ENCODE assay signal across 8 cellular contexts in genomic region chr9:124776613-124776951, GRCh38. TPM values are rescaled to one million over a fixed set of nuclear protein-coding genes. Genes with fewer than 3 reads are reported as not detected.
A peak's percentile ranks its signal among the peaks of the same experiment; 100 is the strongest.
DNase-seq lines count a peak whose midpoint lies in the region; ATAC-seq, FAIRE-seq and TF ChIP-seq lines count a peak whose summit lies in the region.

No MANE protein-coding gene starts in this region.

- H3K18ac ChIP-seq in H1 (ENCODE audit: extremely low read depth, low read length), result peak overlapping the region; percentile 97

- H4K5ac ChIP-seq in H1 (ENCODE audit: insufficient read length, low read depth, low read length), result no peak overlapping the region

- no peak overlapping the region for H3K14ac ChIP-seq in H1 (ENCODE audit: insufficient read length)

- TF ChIP-seq CTCF in BJ (IDR thresholded peaks at IDR 0.05; ENCODE audit: insufficient read depth, low read depth, low read length), result no peak
- no peak for TF ChIP-seq CTCF in MM.1S (IDR thresholded peaks at IDR 0.05; ENCODE audit: low read length)
- no peak for TF ChIP-seq CTCF in H1 (IDR thresholded peaks at IDR 0.05; ENCODE audit: control extremely low read depth in 1 of 3, insufficient read depth in 1 of 3, low read depth in 1 of 3, low read length in 3 of 3)
- TF ChIP-seq CTCF in neural cell (IDR thresholded peaks at IDR 0.05; ENCODE audit: poor library complexity, severe bottlenecking), result no peak

- no peaks in the 10 kb centered on the region for H3K27me3 ChIP-seq in BJ (ENCODE audit: control insufficient read depth, insufficient read depth, low read length)
- H3K27me3 ChIP-seq in MM.1S (replicated peaks; ENCODE audit: insufficient read depth, low read length), result peaks cover 15% of the 10 kb centered on the region
- H3K27me3 ChIP-seq in H1 (replicated peaks in 1 of 4; ENCODE audit: control insufficient read depth in 3 of 4, extremely low read depth in 1 of 4, insufficient read depth in 3 of 4, low read length in 3 of 4), result peaks cover 0 to 10% (median 6%) of the 10 kb centered on the region in 4 experiments; a peak in 6 of 7 replicates
- peaks cover 22% of the 10 kb centered on the region for H3K27me3 ChIP-seq in neural cell (ENCODE audit: insufficient read depth, low read depth, low read length)

- H3K23ac ChIP-seq in H1 (ENCODE audit: insufficient read length), result no peak overlapping the region

- H3K9me3 ChIP-seq in MM.1S (replicated peaks; ENCODE audit: insufficient read depth, low read length), result no peaks in the 10 kb centered on the region
- H3K9me3 ChIP-seq in H1 (ENCODE audit: insufficient read depth in 2 of 2, low read depth in 1 of 2, low read length in 1 of 2), result no peaks in the 10 kb centered on the region
- H3K9me3 ChIP-seq in neural cell (ENCODE audit: low read length), result no peaks in the 10 kb centered on the region

- H2BK15ac ChIP-seq in H1 (ENCODE audit: low read length), result peak overlapping the region; percentile 24; the same call in 1 of the 2 replicates

- H3K27ac ChIP-seq in MM.1S (ENCODE audit: low read length), result no peak overlapping the region
- H3K27ac ChIP-seq in H1 (ENCODE audit: low read depth, low read length), result no peak overlapping the region
- no peak overlapping the region for H3K27ac ChIP-seq in neural cell (ENCODE audit: low read length)

- H4K91ac ChIP-seq in H1 (replicated peaks; ENCODE audit: insufficient read length, low read length), result no peak overlapping the region

- no peak for TF ChIP-seq RAD21 in H1 (IDR thresholded peaks at IDR 0.05 in 1 of 2, conservative IDR thresholded peaks at IDR 0.05 in 1 of 2; ENCODE audit: low read depth in 2 of 2, low read length in 2 of 2)
- no peak for TF ChIP-seq RAD21 in neural cell (conservative IDR thresholded peaks at IDR 0.05)

- H3K36me3 ChIP-seq in BJ (ENCODE audit: control insufficient read depth, insufficient read depth, low read length), result no peaks in the 10 kb centered on the region
- no peaks in the 10 kb centered on the region for H3K36me3 ChIP-seq in MM.1S (replicated peaks; ENCODE audit: insufficient read depth, low read length)
- no peaks in the 10 kb centered on the region for H3K36me3 ChIP-seq in H1 (ENCODE audit: control insufficient read depth in 2 of 4, insufficient read depth in 4 of 4, low read length in 3 of 4)
- H3K36me3 ChIP-seq in neural cell (ENCODE audit: insufficient read depth, low read length), result no peaks in the 10 kb centered on the region

- H2BK120ac ChIP-seq in H1 (replicated peaks; ENCODE audit: low read depth, low read length), result no peak overlapping the region

- peak overlapping the region; percentile 67; the same call in 1 of the 2 replicates for H2BK20ac ChIP-seq in H1 (ENCODE audit: low read length)

- H2AFZ ChIP-seq in MM.1S (ENCODE audit: low read length) (no peak overlapping the region), H1 (ENCODE audit: low read length) (peak overlapping the region; percentile 94; the same call in 1 of the 2 replicates), neural cell (ENCODE audit: low read depth, low read length) (no peak overlapping the region)

- 33% methylated on average over 11 of the region's 12 CpGs; no CpG with 5 or more reads in 1 of the 2 experiments for WGBS in H1 (ENCODE audit: extremely low coverage in 1 of 2, insufficient coverage in 1 of 2, insufficient read length in 1 of 2, insufficient replicate concordance in 2 of 2, low coverage in 1 of 2, low lambda C conversion rate in 2 of 2, missing lambda C conversion rate in 1 of 2), 2 experiments

- peak overlapping the region; percentile 80; the same call in 1 of the 2 replicates for H2BK12ac ChIP-seq in H1 (ENCODE audit: low read depth, low read length)

- peaks cover 8% of the 10 kb centered on the region; the same call in 1 of the 2 replicates for H3K4me1 ChIP-seq in MM.1S (ENCODE audit: low read length)
- H3K4me1 ChIP-seq in H1 (replicated peaks in 1 of 4; ENCODE audit: control insufficient read depth in 3 of 4, insufficient read depth in 4 of 4, low read length in 3 of 4), result peaks cover 12 to 22% (median 17%) of the 10 kb centered on the region in 4 experiments

- no peaks in the 10 kb centered on the region for H3K79me2 ChIP-seq in MM.1S (ENCODE audit: low read length)
- no peaks in the 10 kb centered on the region for H3K79me2 ChIP-seq in H1 (ENCODE audit: control insufficient read depth in 1 of 2, insufficient read depth in 2 of 2, low read length in 2 of 2)
- no peaks in the 10 kb centered on the region for H3K79me2 ChIP-seq in neural cell (replicated peaks; ENCODE audit: insufficient read depth, low read length)

- FAIRE-seq in H1 (lab: Jason Lieb, UNC), result no peak

- no peaks in the 10 kb centered on the region for H3K9me2 ChIP-seq in MM.1S (replicated peaks; ENCODE audit: insufficient read depth, low read length)
- H3K9me2 ChIP-seq in neural cell (ENCODE audit: insufficient read depth, low read length), result no peaks in the 10 kb centered on the region

- no peak for ATAC-seq in GM19035 (IDR thresholded peaks at IDR 0.05; ENCODE audit: unreplicated experiment)

- H2AK5ac ChIP-seq in H1 (ENCODE audit: low read depth, low read length), result no peak overlapping the region

- H3K23me2 ChIP-seq in H1 (ENCODE audit: low read depth, low read length), result peaks cover 6% of the 10 kb centered on the region; the same call in 1 of the 2 replicates

- no peaks in the 10 kb centered on the region for H3K79me1 ChIP-seq in H1 (ENCODE audit: low read depth, low read length)

- H3F3A ChIP-seq in MM.1S (ENCODE audit: insufficient read depth, low read length) (no peaks in the 10 kb centered on the region), neural cell (ENCODE audit: insufficient read depth, low read length, poor library complexity, severe bottlenecking) (no peaks in the 10 kb centered on the region)

- H3K4me3 ChIP-seq in BJ (ENCODE audit: low read depth, low read length) (peak overlapping the region; percentile 44), MM.1S (ENCODE audit: low read length) (peak overlapping the region; percentile 43; the same call in 1 of the 2 replicates), H1 (ENCODE audit: extremely low read depth in 1 of 4, insufficient read depth in 2 of 4, low read depth in 3 of 4, low read length in 4 of 4) (peak overlapping the region; percentile 29 to 73 (median 52)), neural cell (ENCODE audit: low read length) (peak overlapping the region; percentile 56)

- CTCF ChIA-PET in BJ (lab: Yijun Ruan, JAX), result interaction anchor here (0.5 to 16.5 kb wide), 11 partner anchors 11 to 381 kb away, joined by 3 to 1161 read pairs (median 6); partner anchors contain the start of genes ARPC5L, RPL35 and WDR38
- CTCF ChIA-PET in H1 (lab: Charles Lee; ENCODE audit: partially characterized antibody), result interaction anchor here (0.6 to 17.6 kb wide), 13 partner anchors 11 to 221 kb away, joined by 3 to 1300 read pairs (median 5); partner anchors contain the start of genes ARPC5L, RPL35 and WDR38

- H4K8ac ChIP-seq in H1 (ENCODE audit: extremely low read depth, insufficient read depth, low read length), result no peak overlapping the region; the same call in 1 of the 2 replicates

- H3K56ac ChIP-seq in H1 (replicated peaks; ENCODE audit: insufficient read length, low read depth, low read length), result no peak overlapping the region

- peak overlapping the region; percentile 55; the same call in 1 of the 2 replicates for H3K4me2 ChIP-seq in MM.1S (ENCODE audit: low read depth, low read length)
- H3K4me2 ChIP-seq in H1 (ENCODE audit: insufficient read depth in 1 of 2, low read depth in 2 of 2, low read length in 2 of 2), result peak overlapping the region; percentile 65 to 76
- H3K4me2 ChIP-seq in neural cell (ENCODE audit: low read length), result no peak overlapping the region

- H4K20me1 ChIP-seq in MM.1S (ENCODE audit: insufficient read depth, low read length) (no peaks in the 10 kb centered on the region), H1 (replicated peaks in 1 of 2; ENCODE audit: control insufficient read depth in 1 of 2, insufficient read depth in 2 of 2, low read length in 2 of 2) (no peaks in the 10 kb centered on the region), neural cell (ENCODE audit: insufficient read depth) (no peaks in the 10 kb centered on the region)

- TF ChIP-seq EP300 in H1 (IDR thresholded peaks at IDR 0.05; ENCODE audit: borderline replicate concordance in 1 of 2, low read depth in 2 of 2, low read length in 2 of 2) (no peak), neural cell (conservative IDR thresholded peaks at IDR 0.05; ENCODE audit: poor library complexity, severe bottlenecking) (no peak)

- POLR2A ChIA-PET in BJ (lab: Charles Lee) (no interaction called here), H1 (lab: Charles Lee; ENCODE audit: partially characterized antibody) (interaction anchor here (1.2 to 13.5 kb wide), 5 partner anchors 12 to 79 kb away, joined by 3 to 396 read pairs (median 4); partner anchors contain the start of genes ARPC5L, RPL35 and WDR38)

- H3K4ac ChIP-seq in H1 (replicated peaks; ENCODE audit: insufficient read length, low read depth, low read length), result no peak overlapping the region

- H2BK5ac ChIP-seq in H1 (ENCODE audit: low read depth, low read length), result peak overlapping the region; percentile 77; the same call in 1 of the 2 replicates

- no peak overlapping the region for H3K9ac ChIP-seq in MM.1S (ENCODE audit: low read length)
- H3K9ac ChIP-seq in H1 (replicated peaks in 1 of 4; ENCODE audit: extremely low read depth in 1 of 4, low read depth in 3 of 4, low read length in 3 of 4), result peak overlapping the region in 1 of 4 experiments; percentile 50; a peak in 1 of 7 replicates
- peak overlapping the region; percentile 12 for H3K9ac ChIP-seq in neural cell (ENCODE audit: low read length)

- TF ChIP-seq POLR2A in H1 (IDR thresholded peaks at IDR 0.05; ENCODE audit: control extremely low read depth in 1 of 2, low read depth in 2 of 2, low read length in 2 of 2), result no peak

- DNase-seq in BJ (ENCODE audit: low read depth) (no peak), MM.1S (no peak), H1 (ENCODE audit: low read depth in 1 of 2, low spot score in 2 of 2) (peak in 1 of 2 experiments; percentile 50), GF-D8 (lab: John Stamatoyannopoulos, UW) (no peak)
- DNase-seq in activated CD4-positive, CD25-positive, alpha-beta regulatory T cell (lab: John Stamatoyannopoulos, UW), result no peak
- DNase-seq in NK-92 treated with Interleukin-12 subunit alpha and Interleukin-12 subunit beta, amount 100 ng/mL, for 24 hours (lab: John Stamatoyannopoulos, UW), result no peak

RNA-seq across cellular contexts. Expression of gene OLFML2A, which starts 0.4 kb away (rescaled TPM):
- polyA plus RNA-seq in BJ (2011; rRNA removed) (2.0 and 2.5 TPM in 2 replicates), H1 (2011; rRNA removed) (7.8 and 8.7 TPM in 2 replicates), neural cell (0.15 and 0.48 TPM in 2 replicates)
- 1.5 and 1.9 TPM in 2 replicates for polyA minus RNA-seq in BJ (2011; rRNA and poly(A)+ RNA removed)
- 11.4 and 11.5 TPM in 2 replicates for total RNA-seq in H1 (2021; fragmentation: NEBNext Ultra II Directional; extraction: Animal tissue kit (Norgen Biotek cat#: 25700))
- polyA plus RNA-seq in H1 (2011; cell fraction: cytosol; rRNA removed), result 4.7 TPM
- polyA plus RNA-seq in H1 (2011; cell fraction: nucleus; rRNA removed), result 5.7 TPM
- polyA plus RNA-seq in H1 (2012, experiment 1 of 2), result 5.8 to 9.0 TPM (median 7.0 TPM) in 4 replicates
- 6.6 TPM for polyA plus RNA-seq in H1 (2012, experiment 2 of 2)
- 15.9 TPM for polyA plus RNA-seq in H1 (2013, experiment 1 of 2)
- polyA plus RNA-seq in H1 (2013, experiment 2 of 2), result 14.8 TPM
- 5.5 and 6.7 TPM in 2 replicates for polyA minus RNA-seq in H1 (2011; rRNA and poly(A)+ RNA removed)
- polyA minus RNA-seq in H1 (2011; cell fraction: cytosol; rRNA and poly(A)+ RNA removed), result 14.4 TPM
- 5.1 TPM for polyA minus RNA-seq in H1 (2011; cell fraction: nucleus; rRNA and poly(A)+ RNA removed)
- polyA minus RNA-seq in neural cell, result 0.46 and 0.49 TPM in 2 replicates

RNA-seq across cellular contexts. Expression of gene NR6A1, which starts 5.5 kb away (rescaled TPM):
- polyA plus RNA-seq in BJ (2011; rRNA removed) (0.23 and 0.25 TPM in 2 replicates), H1 (2011; rRNA removed) (77.0 and 93.2 TPM in 2 replicates), neural cell (2.6 and 4.3 TPM in 2 replicates)
- 0.21 and 0.47 TPM in 2 replicates for polyA minus RNA-seq in BJ (2011; rRNA and poly(A)+ RNA removed)
- total RNA-seq in H1 (2021; fragmentation: NEBNext Ultra II Directional; extraction: Animal tissue kit (Norgen Biotek cat#: 25700)), result 232 and 237 TPM in 2 replicates
- polyA plus RNA-seq in H1 (2011; cell fraction: cytosol; rRNA removed), result 72.8 TPM
- polyA plus RNA-seq in H1 (2011; cell fraction: nucleus; rRNA removed), result 59.1 TPM
- polyA plus RNA-seq in H1 (2012, experiment 1 of 2), result 99.2 to 116 TPM (median 108 TPM) in 4 replicates
- 69.6 TPM for polyA plus RNA-seq in H1 (2012, experiment 2 of 2)
- 88.5 TPM for polyA plus RNA-seq in H1 (2013, experiment 1 of 2)
- polyA plus RNA-seq in H1 (2013, experiment 2 of 2), result 92.9 TPM
- polyA minus RNA-seq in H1 (2011; rRNA and poly(A)+ RNA removed), result 505 and 571 TPM in 2 replicates
- polyA minus RNA-seq in H1 (2011; cell fraction: cytosol; rRNA and poly(A)+ RNA removed), result 196 TPM
- 104 TPM for polyA minus RNA-seq in H1 (2011; cell fraction: nucleus; rRNA and poly(A)+ RNA removed)
- 12.0 and 14.9 TPM in 2 replicates for polyA minus RNA-seq in neural cell

Comparison
In these comparisons a context has a peak if more than half of its experiments do, and no peak if none do; other contexts are left out.
1. RNA of gene NR6A1, which starts 5.5 kb away (polyA plus RNA-seq): 59.1 to 116 TPM in H1; 2.6 to 4.3 TPM in neural cell and 0.23 to 0.25 TPM in BJ; every median in the first group is over 10 times any median in the second.
2. Peak in every context shown above with its lines, with median percentiles within 50 percentile points of each other: H3K4me3 ChIP-seq.